Comparison of ENCODE assay signal across 1 cellular context in genomic region chr11:76208829-76209670, GRCh38.
TF ChIP-seq lines count a peak whose summit lies in the region.

No MANE protein-coding gene starts in this region.

TF ChIP-seq in HepG2, 621 proteins besides CTCF, POLR2A, EP300 and RAD21 (continued from another document and continues in another):
- TF ChIP-seq SOX6 (IDR thresholded peaks at IDR 0.05) (no peak), SOX6 (CRISPR knock-in tag; IDR thresholded peaks at IDR 0.05) (peak; percentile 35; the same call in 1 of the 2 replicates), ZBTB34 (CRISPR knock-in tag; IDR thresholded peaks at IDR 0.05) (0 out of 2 replicates have a peak, but pooled peaks have one; percentile 53), GMEB1 (CRISPR knock-in tag; IDR thresholded peaks at IDR 0.05; ENCODE audit: borderline replicate concordance) (no peak), SKIL (CRISPR knock-in tag; IDR thresholded peaks at IDR 0.05; ENCODE audit: borderline replicate concordance) (peak; percentile 50; the same call in 1 of the 2 replicates), NONO (IDR thresholded peaks at IDR 0.05) (no peak), NONO (CRISPR knock-in tag; conservative IDR thresholded peaks at IDR 0.05) (peak; percentile 46; the same call in 1 of the 2 replicates), PHF21A (CRISPR knock-in tag; IDR thresholded peaks at IDR 0.05) (0 out of 2 replicates have a peak, but pooled peaks have one; percentile 41), TOE1 (CRISPR knock-in tag; IDR thresholded peaks at IDR 0.05) (no peak), MEIS2 (CRISPR knock-in tag; IDR thresholded peaks at IDR 0.05) (no peak), MXD1 (CRISPR knock-in tag; IDR thresholded peaks at IDR 0.05) (peak; percentile 73; the same call in 1 of the 2 replicates), ZBTB38 (CRISPR knock-in tag; IDR thresholded peaks at IDR 0.05) (peak; percentile 38; the same call in 1 of the 2 replicates), MBD4 (IDR thresholded peaks at IDR 0.05; ENCODE audit: borderline replicate concordance, low read length) (no peak), CERS6 (CRISPR knock-in tag; IDR thresholded peaks at IDR 0.05) (0 out of 2 replicates have a peak, but pooled peaks have one; percentile 50), NCOR1 (IDR thresholded peaks at IDR 0.05; ENCODE audit: borderline replicate concordance, low read length) (no peak), ZNF674 (CRISPR knock-in tag; IDR thresholded peaks at IDR 0.05; ENCODE audit: low read depth) (no peak), NFIC (IDR thresholded peaks at IDR 0.05; ENCODE audit: low read length) (no peak), HNRNPH1 (optimal IDR thresholded peaks at IDR 0.05; ENCODE audit: low read depth, low read length) (no peak), ZNF770 (CRISPR knock-in tag; IDR thresholded peaks at IDR 0.05) (0 out of 2 replicates have a peak, but pooled peaks have one; percentile 18), KLF6 (CRISPR knock-in tag; IDR thresholded peaks at IDR 0.05) (no peak), IRF9 (CRISPR knock-in tag; IDR thresholded peaks at IDR 0.05; ENCODE audit: borderline replicate concordance) (0 out of 2 replicates have a peak, but pooled peaks have one; percentile 29), CEBPZ (IDR thresholded peaks at IDR 0.05; ENCODE audit: low read length) (no peak), RNF2 (conservative IDR thresholded peaks at IDR 0.05; ENCODE audit: low read depth) (peak; percentile 76), ZBTB7A (CRISPR knock-in tag; IDR thresholded peaks at IDR 0.05) (0 out of 2 replicates have a peak, but pooled peaks have one; percentile 22), PPARG (CRISPR knock-in tag; conservative IDR thresholded peaks at IDR 0.05) (no peak), NKX3-1 (CRISPR knock-in tag; IDR thresholded peaks at IDR 0.05) (0 out of 2 replicates have a peak, but pooled peaks have one; percentile 49), FOXP4 (CRISPR knock-in tag; IDR thresholded peaks at IDR 0.05) (peak; percentile 62), ELF4 (CRISPR knock-in tag; IDR thresholded peaks at IDR 0.05; ENCODE audit: borderline replicate concordance) (no peak), ZNF841 (CRISPR knock-in tag; IDR thresholded peaks at IDR 0.05; ENCODE audit: borderline replicate concordance) (peak; percentile 39; the same call in 1 of the 2 replicates), CHCHD3 (CRISPR knock-in tag; IDR thresholded peaks at IDR 0.05) (no peak), ZNF230 (CRISPR knock-in tag; IDR thresholded peaks at IDR 0.05) (no peak), MXD4 (CRISPR knock-in tag; IDR thresholded peaks at IDR 0.05) (0 out of 2 replicates have a peak, but pooled peaks have one; percentile 16), NRL (CRISPR knock-in tag; IDR thresholded peaks at IDR 0.05; ENCODE audit: borderline replicate concordance) (no peak), PATZ1 (CRISPR knock-in tag; IDR thresholded peaks at IDR 0.05) (peak; percentile 89), ZNF792 (CRISPR knock-in tag; IDR thresholded peaks at IDR 0.05) (no peak)
